3 cellular contexts compared by ENCODE assay signal in genomic region chr4:147006229-147006628, GRCh38.
TF ChIP-seq lines count a peak whose summit lies in the region.

No MANE protein-coding gene starts in this region.

TF ChIP-seq in A549, 52 proteins besides CTCF, POLR2A, EP300 and RAD21:
- no peak for TF ChIP-seq JUN (IDR thresholded peaks at IDR 0.05)
- TF ChIP-seq MAFK (IDR thresholded peaks at IDR 0.05; ENCODE audit: partially characterized antibody), result peak; percentile 88

TF ChIP-seq in IMR-90, 13 proteins besides CTCF, POLR2A, EP300 and RAD21:
- no peak for TF ChIP-seq MAZ (IDR thresholded peaks at IDR 0.05; ENCODE audit: borderline replicate concordance, low read depth, low read length)
- peak; percentile 96 for TF ChIP-seq MAFK (IDR thresholded peaks at IDR 0.05; ENCODE audit: low read depth, low read length)

TF ChIP-seq in H1, 55 proteins besides CTCF, POLR2A, EP300 and RAD21:
- TF ChIP-seq MAFK (IDR thresholded peaks at IDR 0.05; ENCODE audit: low read depth, low read length) (peak; percentile 83; the same call in 1 of the 2 replicates), MAX (IDR thresholded peaks at IDR 0.05) (no peak)
